8 cellular contexts compared by ENCODE assay signal in the genomic region with DNA sequence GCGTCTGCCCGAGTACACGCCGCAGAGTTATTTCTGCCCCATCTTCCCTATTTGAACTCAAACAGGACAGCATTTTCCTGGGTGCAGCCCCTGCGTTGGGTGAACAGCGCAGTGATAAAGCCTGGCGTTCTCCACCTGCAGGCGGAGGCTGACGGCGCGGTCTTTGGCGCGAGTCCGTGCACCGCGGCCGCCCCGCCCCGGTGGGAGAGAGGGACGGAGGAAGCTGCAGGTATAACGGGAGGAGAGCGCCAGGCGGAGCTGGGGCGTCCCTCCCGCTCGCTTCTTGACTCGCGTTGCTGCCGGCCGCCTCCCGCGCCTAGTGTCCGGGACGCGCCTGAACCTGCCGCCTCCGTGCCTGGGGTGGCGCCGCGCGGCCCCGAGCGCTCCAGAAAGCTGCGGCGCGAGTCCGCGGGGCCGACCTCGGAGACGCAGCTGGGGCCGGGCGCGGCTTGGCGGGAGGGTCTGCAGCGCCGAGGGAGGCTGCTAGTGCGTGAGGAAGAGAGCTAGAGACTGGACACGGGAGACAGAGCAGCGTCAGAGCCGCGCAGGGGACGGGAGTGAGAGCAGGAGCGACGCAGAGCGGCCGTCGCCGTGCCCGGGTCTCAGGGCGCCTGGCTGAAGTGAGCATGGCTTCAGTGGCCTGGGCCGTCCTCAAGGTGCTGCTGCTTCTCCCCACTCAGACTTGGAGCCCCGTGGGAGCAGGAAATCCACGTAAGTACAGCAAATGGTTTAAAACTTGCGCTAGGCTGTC.
DNase-seq lines count a peak whose midpoint lies in the region; ATAC-seq and TF ChIP-seq lines count a peak whose summit lies in the region.
"Not testable (repeated sequence)": the region's sequence is repeated elsewhere in the genome, so short reads cannot be mapped to it uniquely, and the experiment has no call there.

No MANE protein-coding gene starts in this region.

- not testable (repeated sequence) for H3K27me3 ChIP-seq in H7 (ENCODE audit: control insufficient read depth, insufficient read depth, low read length); SJCRH30; left ventricle myocardium inferior (ENCODE audit: low read depth); lung (ENCODE audit: control insufficient read depth, insufficient read depth); testis

- H3K4me1 ChIP-seq in SJCRH30; left ventricle myocardium inferior; lung (ENCODE audit: control insufficient read depth in 2 of 2, insufficient read depth in 2 of 2, low read length in 2 of 2); testis: not testable (repeated sequence)

- not testable (repeated sequence) for H3K36me3 ChIP-seq in H7 (replicated peaks; ENCODE audit: control insufficient read depth, insufficient read depth, low read length); SJCRH30; left ventricle myocardium inferior; lung (ENCODE audit: control insufficient read depth in 2 of 2, insufficient read depth in 2 of 2, low read length in 2 of 2); testis (ENCODE audit: low read depth, missing control alignments)

- in situ Hi-C loops in astrocyte of the spinal cord (cut with HindIII; ENCODE audit: low sequenced_read_pairs) = not testable (repeated sequence)

- H3K9me3 ChIP-seq in SJCRH30 (replicated peaks); left ventricle myocardium inferior (replicated peaks); lung (ENCODE audit: control insufficient read depth in 2 of 2, insufficient read depth in 1 of 2, low read length in 1 of 2); testis: not testable (repeated sequence)

- ATAC-seq in lung (ENCODE audit: insufficient read depth, low FRiP score) = not testable (repeated sequence)

- H3K27ac ChIP-seq in SJCRH30; lung (ENCODE audit: low read depth in 1 of 2, low read length in 1 of 2); testis: not testable (repeated sequence)
- peak overlapping the region; percentile 48 for H3K27ac ChIP-seq in left ventricle myocardium inferior (replicated peaks)

- H3K4me3 ChIP-seq in H7 (ENCODE audit: insufficient read depth, low read depth, low read length) (peak overlapping the region; percentile 39), SJCRH30 (peak overlapping the region; percentile 53), astrocyte of the spinal cord (ENCODE audit: low read depth, low read length) (peak overlapping the region; percentile 27), epithelial cell of esophagus (ENCODE audit: low read length) (peak overlapping the region; percentile 25), left ventricle myocardium inferior (peak overlapping the region; percentile 49), testis (peak overlapping the region in 1 of 2 donors; percentile 23)
- not testable (repeated sequence) for H3K4me3 ChIP-seq in lung

- WGBS in lung, 2 donors = 0 to 1% methylated on average over 10 to 36 of the region's 75 CpGs
- WGBS in testis, 2 donors = 0 to 1% methylated on average over 3 to 17 of the region's 75 CpGs

- not testable (repeated sequence) for DNase-seq in H7; astrocyte of the spinal cord (ENCODE audit: low read depth, low spot score); epithelial cell of esophagus (ENCODE audit: low read depth); left ventricle myocardium inferior
- DNase-seq in SJCRH30 = peak in 1 of 2 experiments; percentile 35
- DNase-seq in lung (ENCODE audit: low spot score) = peak; percentile 29
- peak in 7 of 10 donors; percentile 2 to 59 (median 15) for DNase-seq in posterior cingulate gyrus
- peak; percentile 43 for DNase-seq in testis

- not testable (repeated sequence) for TF ChIP-seq POLR2A in testis (IDR thresholded peaks at IDR 0.05)

- TF ChIP-seq CTCF in astrocyte of the spinal cord (IDR thresholded peaks at IDR 0.05; ENCODE audit: low read depth, low read length); epithelial cell of esophagus (IDR thresholded peaks at IDR 0.05; ENCODE audit: insufficient read depth, low read depth, low read length, missing control alignments); left ventricle myocardium inferior (IDR thresholded peaks at IDR 0.05; ENCODE audit: borderline replicate concordance); lung (IDR thresholded peaks at IDR 0.05; ENCODE audit: control extremely low read depth, extremely low read depth); testis (IDR thresholded peaks at IDR 0.05): not testable (repeated sequence)

- intact Hi-C loops in left ventricle myocardium inferior (cut with micrococcal nuclease); posterior cingulate gyrus (cut with DNase I); testis (cut with DNase I; ENCODE audit: low total_unique reads): not testable (repeated sequence)
